In genomic region chr1:36750706-36751105, GRCh38 we compare ENCODE assay signal across 25 cellular contexts.
A peak's percentile ranks its signal among the peaks of the same experiment; 100 is the strongest.
DNase-seq lines count a peak whose midpoint lies in the region; ATAC-seq, FAIRE-seq and TF ChIP-seq lines count a peak whose summit lies in the region.
"Had no signal": no experiment of that assay in that cellular context is flagged by ENCODE, and none has a peak within 500 bp of the region (broad histone marks: within the 10 kb centered on the region; RNA-seq: fewer than 3 reads in every experiment).

No MANE protein-coding gene starts in this region.

- WGBS in heart left ventricle, 4 donors, result 65 to 82% (median 69%) methylated on average over 4 of the region's 4 CpGs
- WGBS in K562 (ENCODE audit: insufficient coverage, low coverage, missing lambda C conversion rate), result 1% methylated on average over 4 of the region's 4 CpGs

- ATAC-seq in heart left ventricle, result no peak
- peak; percentile 31; the same call in 1 of the 3 replicates for ATAC-seq in K562
- ATAC-seq in omental fat pad (ENCODE audit: low FRiP score), result no peak
- ATAC-seq in GM21367 (IDR thresholded peaks at IDR 0.05; ENCODE audit: unreplicated experiment), result no peak
- ATAC-seq: SK-N-SH treated with all-trans-retinoic acid at 6 μM for 48 hours had no signal

- H3K4me1 ChIP-seq in heart left ventricle (no peaks in the 10 kb centered on the region), K562 (replicated peaks in 1 of 2; ENCODE audit: control insufficient read depth in 2 of 2, insufficient read depth in 2 of 2, low read length in 2 of 2) (no peaks in the 10 kb centered on the region)

- H3K9me1 ChIP-seq in K562 (ENCODE audit: control insufficient read depth, insufficient read depth, low read length), result no peaks in the 10 kb centered on the region

- CTCF ChIA-PET in K562 (lab: Yijun Ruan, JAX; ENCODE audit: low intra/inter-chr PET ratio), result no interaction called here

- intact Hi-C loops in cardiac septum (cut with DNase I) (no loop called here), heart left ventricle (cut with DNase I) (no loop called here), K562 (cut with micrococcal nuclease) (no loop called here)

- TF ChIP-seq POLR2A in heart left ventricle (IDR thresholded peaks at IDR 0.05) (no peak), K562 (conservative IDR thresholded peaks at IDR 0.05) (no peak)

- BruUV-seq in K562 (replicated peaks; lab: Mats Ljungman, UMichigan), result no TSS peak

- POLR2A ChIA-PET in K562 (lab: Yijun Ruan, JAX), result no interaction called here

- no peak overlapping the region for H2AFZ ChIP-seq in K562 (ENCODE audit: low read depth, low read length)
- H2AFZ ChIP-seq: GM23248 had no signal

- no peak overlapping the region for H3K4me2 ChIP-seq in K562 (ENCODE audit: insufficient read depth, low read length)
- H3K4me2 ChIP-seq: KMS-11 had no signal

- TF ChIP-seq EP300 in K562 (IDR thresholded peaks at IDR 0.05; ENCODE audit: low read length), result no peak

- H3K27me3 ChIP-seq in heart left ventricle (peaks cover 0 to 29% (median 3%) of the 10 kb centered on the region in 9 donors), K562 (ENCODE audit: control insufficient read depth in 2 of 2, insufficient read depth in 2 of 2, low read length in 2 of 2) (peaks cover 5 to 19% of the 10 kb centered on the region in 2 experiments; a peak in 3 of 5 replicates)
- H3K27me3 ChIP-seq: BLaER1 treated with 17β-estradiol and CSF1 and Interleukin-3, amounts not matched to agents 10 nM and 100 nM had no signal

- in situ Hi-C loops in K562 (cut with MboI), result no loop called here

- no peak for FAIRE-seq in K562 (lab: Jason Lieb, UNC)
- FAIRE-seq: A204.1, GM12891, GM19239 had no signal

- no peak overlapping the region for H3K9ac ChIP-seq in K562 (ENCODE audit: insufficient read depth in 1 of 2, low read depth in 2 of 2, low read length in 2 of 2)
- H3K9ac ChIP-seq: BLaER1 treated with 17β-estradiol and CSF1 and Interleukin-3, amounts not matched to agents 10 nM and 100 nM; GM23248; KMS-11 had no signal

- H4K20me1 ChIP-seq in K562 (replicated peaks; ENCODE audit: control insufficient read depth, insufficient read depth, low read length), result no peaks in the 10 kb centered on the region
- H4K20me1 ChIP-seq: BLaER1 treated with 17β-estradiol and CSF1 and Interleukin-3, amounts not matched to agents 10 nM and 100 nM had no signal

- DNase-seq in cardiac septum (ENCODE audit: low spot score), result peak; percentile 9
- DNase-seq in heart left ventricle, result no peak
- DNase-seq in K562 (ENCODE audit: extremely low read depth in 1 of 4, low spot score in 3 of 4), result no peak
- DNase-seq in mesenteric fat pad (ENCODE audit: low spot score), result peak; percentile 14
- no peak for DNase-seq in GM10266 (ENCODE audit: extremely low spot score)
- no peak for DNase-seq in omental fat pad (ENCODE audit: low spot score)
- DNase-seq in 8988T, result no peak
- DNase-seq: AML-193, GDM1, GM23248, HCEC 1CT, IMR-90, NCI-H1092, NCI-H1417 treated with DMSO at 0.1 percent for 48 hours, NCI-H1694 treated with DMSO at 0.1 percent for 48 hours, NCI-H446, NCI-H524 treated with DMSO at 0.1 percent for 48 hours, NCI-H774 had no signal

- no peaks in the 10 kb centered on the region for H3K9me3 ChIP-seq in heart left ventricle
- H3K9me3 ChIP-seq in K562 (replicated peaks; ENCODE audit: control insufficient read depth, insufficient read depth, low read depth, low read length), result no peaks in the 10 kb centered on the region
- H3K9me3 ChIP-seq: BLaER1 treated with 17β-estradiol and CSF1 and Interleukin-3, amounts not matched to agents 10 nM and 100 nM had no signal

- H3K27ac ChIP-seq in heart left ventricle, result no peak overlapping the region
- H3K27ac ChIP-seq in K562 (ENCODE audit: extremely low read depth, low read depth, low read length), result no peak overlapping the region
- H3K27ac ChIP-seq: BLaER1 treated with 17β-estradiol and CSF1 and Interleukin-3, amounts not matched to agents 10 nM and 100 nM; GM23248; KMS-11 had no signal

- no peaks in the 10 kb centered on the region for H3K79me2 ChIP-seq in K562 (ENCODE audit: control insufficient read depth, insufficient read depth, low read length)

- no peak for TF ChIP-seq CTCF in heart left ventricle (IDR thresholded peaks at IDR 0.05)
- TF ChIP-seq CTCF in K562 (IDR thresholded peaks at IDR 0.05 in 2 of 3, conservative IDR thresholded peaks at IDR 0.05 in 1 of 3; ENCODE audit: insufficient read depth in 2 of 3, low read depth in 1 of 3, low read length in 3 of 3), result no peak
- TF ChIP-seq CTCF in GM10266 (IDR thresholded peaks at IDR 0.05; ENCODE audit: control insufficient read depth, insufficient read depth, low read depth, missing control alignments), result no peak
- TF ChIP-seq CTCF in omental fat pad (IDR thresholded peaks at IDR 0.05), result no peak

- H3K36me3 ChIP-seq in heart left ventricle (no peaks in the 10 kb centered on the region), K562 (ENCODE audit: control insufficient read depth, insufficient read depth, low read length) (no peaks in the 10 kb centered on the region)
- H3K36me3 ChIP-seq: BLaER1 treated with 17β-estradiol and CSF1 and Interleukin-3, amounts not matched to agents 10 nM and 100 nM had no signal

- no peak overlapping the region for H3K4me3 ChIP-seq in heart left ventricle
- no peak overlapping the region for H3K4me3 ChIP-seq in K562
- H3K4me3 ChIP-seq: BLaER1 treated with 17β-estradiol and CSF1 and Interleukin-3, amounts not matched to agents 10 nM and 100 nM; GM23248 had no signal

- TF ChIP-seq RAD21 in K562 (CRISPR knock-in tag; conservative IDR thresholded peaks at IDR 0.05 in 1 of 2, IDR thresholded peaks at IDR 0.05 in 1 of 2), result no peak

TF ChIP-seq in K562, 482 proteins besides CTCF, POLR2A, EP300 and RAD21:
- TF ChIP-seq PHTF2 (CRISPR knock-in tag; IDR thresholded peaks at IDR 0.05), result no peak
- TF ChIP-seq NFYB (IDR thresholded peaks at IDR 0.05; ENCODE audit: extremely low read depth, insufficient read length), result peak; percentile 45

Comparison
In these comparisons a context has a peak if more than half of its experiments do, and no peak if none do; other contexts are left out.
1. DNase-seq: peak in cardiac septum (single experiment) and mesenteric fat pad (single experiment); none in heart left ventricle (0 of 5), K562 (0 of 4), GM10266 (single experiment), omental fat pad (single experiment) and 8988T (single experiment).